ENCODE assay signal across 14 cellular contexts in genomic region chr18:74773171-74773624, GRCh38.
DNase-seq lines count a peak whose midpoint lies in the region; ATAC-seq lines count a peak whose summit lies in the region.
"Had no signal": no experiment of that assay in that cellular context is flagged by ENCODE, and none has a peak within 500 bp of the region (broad histone marks: within the 10 kb centered on the region; RNA-seq: fewer than 3 reads in every experiment).

No MANE protein-coding gene starts in this region.

- peaks cover 11% of the 10 kb centered on the region for H3K36me3 Mint-ChIP-seq in stimulated activated memory B cell treated with anti-CD40 and anti-IgM and Interleukin-4, amounts not matched to agents 10 μg/mL and 1 μg/mL and 100 μg/mL, for 72 hours
- H3K36me3 Mint-ChIP-seq in activated T-helper 1 cell treated with anti-CD3 and anti-CD28 coated beads, Interleukin-12 subunit alpha, Interleukin-12 subunit beta, Interleukin-2, Interleukin-4 antibody, amounts not matched to agents 30 ng/mL and 10 ng/mL and 1 ng/mL, durations not matched to agents 14 hours and 24 hours and 36 hours (ENCODE audit: low read depth): peaks cover under 1% of the 10 kb centered on the region
- H3K36me3 Mint-ChIP-seq: natural killer cell treated with Interleukin-12 subunit alpha and Interleukin-12 subunit beta and Interleukin-15 and Interleukin-18, amount 100 ng/mL, for 72 hours had no signal

- peaks cover 26% of the 10 kb centered on the region for H3K4me1 Mint-ChIP-seq in stimulated activated memory B cell treated with anti-CD40 and anti-IgM and Interleukin-4, amounts not matched to agents 10 μg/mL and 1 μg/mL and 100 μg/mL, for 72 hours
- H3K4me1 Mint-ChIP-seq in activated T-helper 1 cell treated with anti-CD3 and anti-CD28 coated beads, Interleukin-12 subunit alpha, Interleukin-12 subunit beta, Interleukin-2, Interleukin-4 antibody, amounts not matched to agents 30 ng/mL and 10 ng/mL and 1 ng/mL, durations not matched to agents 14 hours and 24 hours and 36 hours (ENCODE audit: low read depth): peaks cover 3% of the 10 kb centered on the region

- ATAC-seq in GM19025 (IDR thresholded peaks at IDR 0.05; ENCODE audit: low read depth, unreplicated experiment) (peak; percentile 73), GM21717 (IDR thresholded peaks at IDR 0.05; ENCODE audit: unreplicated experiment) (peak; percentile 77), HG03196 (IDR thresholded peaks at IDR 0.05; ENCODE audit: unreplicated experiment) (peak; percentile 81), left lobe of liver (no peak)
- peak; percentile 74 for ATAC-seq in stimulated activated memory B cell treated with anti-CD40 and anti-IgM and Interleukin-4, amounts not matched to agents 10 μg/mL and 1 μg/mL and 100 μg/mL, for 72 hours
- ATAC-seq: foreskin keratinocyte; natural killer cell treated with Interleukin-12 subunit alpha and Interleukin-12 subunit beta and Interleukin-15 and Interleukin-18, amount 100 ng/mL, for 72 hours had no signal

- DNase-seq in activated T-helper 1 cell treated with anti-CD3 and anti-CD28 coated beads, Interleukin-12 subunit alpha, Interleukin-12 subunit beta, Interleukin-2, Interleukin-4 antibody, amounts not matched to agents 30 ng/mL and 10 ng/mL and 1 ng/mL, durations not matched to agents 14 hours and 24 hours and 36 hours (ENCODE audit: low spot score): no peak
- DNase-seq in medulla oblongata (ENCODE audit: extremely low spot score): no peak
- DNase-seq in left lobe of liver (ENCODE audit: low spot score): no peak
- DNase-seq: foreskin keratinocyte, kidney glomerular epithelial cell, NCI-H1694 treated with DMSO at 0.1 percent for 48 hours, T-helper 2 cell had no signal

- H3K27ac Mint-ChIP-seq in stimulated activated memory B cell treated with anti-CD40 and anti-IgM and Interleukin-4, amounts not matched to agents 10 μg/mL and 1 μg/mL and 100 μg/mL, for 72 hours: no peak overlapping the region
- no peak overlapping the region for H3K27ac Mint-ChIP-seq in activated T-helper 1 cell treated with anti-CD3 and anti-CD28 coated beads, Interleukin-12 subunit alpha, Interleukin-12 subunit beta, Interleukin-2, Interleukin-4 antibody, amounts not matched to agents 30 ng/mL and 10 ng/mL and 1 ng/mL, durations not matched to agents 14 hours and 24 hours and 36 hours
- H3K27ac Mint-ChIP-seq: activated naive CD8-positive, alpha-beta T cell; dendritic cell treated with granulocyte-macrophage colony-stimulating factor and Interleukin-4, amounts not matched to agents 40 ng/mL and 50 ng/mL, for 4 days; natural killer cell treated with Interleukin-12 subunit alpha and Interleukin-12 subunit beta and Interleukin-15 and Interleukin-18, amount 100 ng/mL, for 72 hours had no signal

- no peaks in the 10 kb centered on the region for H3K9me3 Mint-ChIP-seq in stimulated activated memory B cell treated with anti-CD40 and anti-IgM and Interleukin-4, amounts not matched to agents 10 μg/mL and 1 μg/mL and 100 μg/mL, for 72 hours
- H3K9me3 Mint-ChIP-seq in activated T-helper 1 cell treated with anti-CD3 and anti-CD28 coated beads, Interleukin-12 subunit alpha, Interleukin-12 subunit beta, Interleukin-2, Interleukin-4 antibody, amounts not matched to agents 30 ng/mL and 10 ng/mL and 1 ng/mL, durations not matched to agents 14 hours and 24 hours and 36 hours: no peaks in the 10 kb centered on the region
- H3K9me3 Mint-ChIP-seq: dendritic cell treated with granulocyte-macrophage colony-stimulating factor and Interleukin-4, amounts not matched to agents 40 ng/mL and 50 ng/mL, for 4 days; natural killer cell treated with Interleukin-12 subunit alpha and Interleukin-12 subunit beta and Interleukin-15 and Interleukin-18, amount 100 ng/mL, for 72 hours had no signal

- H3K4me3 Mint-ChIP-seq in stimulated activated memory B cell treated with anti-CD40 and anti-IgM and Interleukin-4, amounts not matched to agents 10 μg/mL and 1 μg/mL and 100 μg/mL, for 72 hours: no peak overlapping the region
- H3K4me3 Mint-ChIP-seq in activated T-helper 1 cell treated with anti-CD3 and anti-CD28 coated beads, Interleukin-12 subunit alpha, Interleukin-12 subunit beta, Interleukin-2, Interleukin-4 antibody, amounts not matched to agents 30 ng/mL and 10 ng/mL and 1 ng/mL, durations not matched to agents 14 hours and 24 hours and 36 hours: no peak overlapping the region
- H3K4me3 Mint-ChIP-seq: activated naive CD8-positive, alpha-beta T cell; dendritic cell treated with granulocyte-macrophage colony-stimulating factor and Interleukin-4, amounts not matched to agents 40 ng/mL and 50 ng/mL, for 4 days; natural killer cell treated with Interleukin-12 subunit alpha and Interleukin-12 subunit beta and Interleukin-15 and Interleukin-18, amount 100 ng/mL, for 72 hours had no signal

- no peaks in the 10 kb centered on the region for H3K27me3 Mint-ChIP-seq in stimulated activated memory B cell treated with anti-CD40 and anti-IgM and Interleukin-4, amounts not matched to agents 10 μg/mL and 1 μg/mL and 100 μg/mL, for 72 hours
- no peaks in the 10 kb centered on the region for H3K27me3 Mint-ChIP-seq in activated T-helper 1 cell treated with anti-CD3 and anti-CD28 coated beads, Interleukin-12 subunit alpha, Interleukin-12 subunit beta, Interleukin-2, Interleukin-4 antibody, amounts not matched to agents 30 ng/mL and 10 ng/mL and 1 ng/mL, durations not matched to agents 14 hours and 24 hours and 36 hours (ENCODE audit: insufficient read depth)
- H3K27me3 Mint-ChIP-seq: activated naive CD8-positive, alpha-beta T cell; dendritic cell treated with granulocyte-macrophage colony-stimulating factor and Interleukin-4, amounts not matched to agents 40 ng/mL and 50 ng/mL, for 4 days; natural killer cell treated with Interleukin-12 subunit alpha and Interleukin-12 subunit beta and Interleukin-15 and Interleukin-18, amount 100 ng/mL, for 72 hours had no signal

- intact Hi-C loops in activated T-helper 1 cell treated with anti-CD3 and anti-CD28 coated beads, Interleukin-12 subunit alpha, Interleukin-12 subunit beta, Interleukin-2, Interleukin-4 antibody, amounts not matched to agents 30 ng/mL and 10 ng/mL and 1 ng/mL, durations not matched to agents 14 hours and 24 hours and 36 hours (cut with micrococcal nuclease): no loop called here
